1 cellular context compared by ENCODE assay signal in the genomic region with DNA sequence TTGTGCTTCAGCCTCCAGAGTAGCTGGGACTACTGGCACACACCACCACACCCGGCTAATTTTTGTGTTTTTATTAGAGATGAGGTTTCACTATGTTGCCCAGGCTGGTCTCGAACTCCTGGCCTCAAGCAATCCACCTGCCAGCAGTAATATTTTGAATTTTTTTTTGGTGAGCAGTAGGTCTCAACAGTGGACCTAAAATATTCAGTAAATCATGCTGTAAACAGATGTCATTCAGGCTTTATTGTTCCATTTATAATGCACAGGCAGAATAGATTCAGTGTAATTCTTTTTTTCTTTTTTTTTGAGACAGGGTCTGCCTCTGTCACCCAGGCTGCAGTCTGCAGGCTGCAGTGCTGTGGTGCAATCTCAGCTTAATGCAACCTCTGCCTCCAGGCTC.
TF ChIP-seq lines count a peak whose summit lies in the region.

No MANE protein-coding gene starts in this region.

TF ChIP-seq in K562, 482 proteins besides CTCF, POLR2A, EP300 and RAD21 (continued from another document):
- TF ChIP-seq, protein P1, sequence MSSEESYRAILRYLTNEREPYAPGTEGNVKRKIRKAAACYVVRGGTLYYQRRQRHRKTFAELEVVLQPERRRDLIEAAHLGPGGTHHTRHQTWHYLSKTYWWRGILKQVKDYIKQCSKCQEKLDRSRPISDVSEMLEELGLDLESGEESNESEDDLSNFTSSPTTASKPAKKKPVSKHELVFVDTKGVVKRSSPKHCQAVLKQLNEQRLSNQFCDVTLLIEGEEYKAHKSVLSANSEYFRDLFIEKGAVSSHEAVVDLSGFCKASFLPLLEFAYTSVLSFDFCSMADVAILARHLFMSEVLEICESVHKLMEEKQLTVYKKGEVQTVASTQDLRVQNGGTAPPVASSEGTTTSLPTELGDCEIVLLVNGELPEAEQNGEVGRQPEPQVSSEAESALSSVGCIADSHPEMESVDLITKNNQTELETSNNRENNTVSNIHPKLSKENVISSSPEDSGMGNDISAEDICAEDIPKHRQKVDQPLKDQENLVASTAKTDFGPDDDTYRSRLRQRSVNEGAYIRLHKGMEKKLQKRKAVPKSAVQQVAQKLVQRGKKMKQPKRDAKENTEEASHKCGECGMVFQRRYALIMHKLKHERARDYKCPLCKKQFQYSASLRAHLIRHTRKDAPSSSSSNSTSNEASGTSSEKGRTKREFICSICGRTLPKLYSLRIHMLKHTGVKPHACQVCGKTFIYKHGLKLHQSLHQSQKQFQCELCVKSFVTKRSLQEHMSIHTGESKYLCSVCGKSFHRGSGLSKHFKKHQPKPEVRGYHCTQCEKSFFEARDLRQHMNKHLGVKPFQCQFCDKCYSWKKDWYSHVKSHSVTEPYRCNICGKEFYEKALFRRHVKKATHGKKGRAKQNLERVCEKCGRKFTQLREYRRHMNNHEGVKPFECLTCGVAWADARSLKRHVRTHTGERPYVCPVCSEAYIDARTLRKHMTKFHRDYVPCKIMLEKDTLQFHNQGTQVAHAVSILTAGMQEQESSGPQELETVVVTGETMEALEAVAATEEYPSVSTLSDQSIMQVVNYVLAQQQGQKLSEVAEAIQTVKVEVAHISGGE (CRISPR knock-in tag; IDR thresholded peaks at IDR 0.05), result peak in 1 of 3 experiments; percentile 37; a peak in 1 of 6 replicates
- 0 out of 2 replicates have a peak, but pooled peaks have one; percentile 10 for TF ChIP-seq CBX5 (IDR thresholded peaks at IDR 0.05; ENCODE audit: borderline replicate concordance, low read depth)
- TF ChIP-seq ATF7 (IDR thresholded peaks at IDR 0.05), result no peak
TF ChIP-seq in K562: peak in this region for 4.
